Comparison of ENCODE assay signal across 8 cellular contexts in genomic region chr17:16516594-16517018, GRCh38. TPM values are rescaled to one million over a fixed set of nuclear protein-coding genes. Genes with fewer than 3 reads are reported as not detected.
DNase-seq lines count a peak whose midpoint lies in the region; ATAC-seq and TF ChIP-seq lines count a peak whose summit lies in the region.

No MANE protein-coding gene starts in this region.

- H4K20me1 ChIP-seq in mammary epithelial cell (ENCODE audit: insufficient read depth, low read length) = no peaks in the 10 kb centered on the region

- H3K9me3 ChIP-seq in mammary epithelial cell (replicated peaks; ENCODE audit: insufficient read depth, low read length) (no peaks in the 10 kb centered on the region), mesodermal cell (ENCODE audit: control insufficient read depth, low read length) (no peaks in the 10 kb centered on the region)

- TF ChIP-seq CTCF in mammary epithelial cell (conservative IDR thresholded peaks at IDR 0.05 in 1 of 2, IDR thresholded peaks at IDR 0.05 in 1 of 2; ENCODE audit: extremely low read depth in 1 of 2, insufficient read depth in 1 of 2, low read depth in 1 of 2, low read length in 2 of 2) = no peak

- CTCF ChIA-PET in mammary epithelial cell (lab: Charles Lee; ENCODE audit: low non-redundant PET) = no interaction called here

- DNase-seq in Ammon's horn (ENCODE audit: low spot score) = peak; percentile 56
- peak; percentile 82 for DNase-seq in LHCN-M2 (ENCODE audit: low read depth)
- peak; percentile 46 for DNase-seq in mammary epithelial cell
- DNase-seq in activated T-cell treated with anti-CD3 and anti-CD28 coated beads, Interleukin-2, amount 50 U/mL, for 24 hours = no peak
- DNase-seq in KG1 (lab: John Stamatoyannopoulos, UW) = no peak
- no peak for DNase-seq in NCI-H2196 (lab: John Stamatoyannopoulos, UW; ENCODE audit: unreplicated experiment)

- intact Hi-C loops in mammary epithelial cell (cut with micrococcal nuclease) = no loop called here

- BruUV-seq in mammary epithelial cell (replicated peaks; lab: Mats Ljungman, UMichigan) = no TSS peak

- peaks cover 3% of the 10 kb centered on the region for H3K4me1 Mint-ChIP-seq in activated T-cell treated with anti-CD3 and anti-CD28 coated beads, Interleukin-2, amount 50 U/mL, for 24 hours (ENCODE audit: low read depth)

- H3K27ac ChIP-seq in mammary epithelial cell (ENCODE audit: insufficient read depth, low read depth, low read length) (no peak overlapping the region), mesodermal cell (ENCODE audit: low read depth, low read length, severe bottlenecking) (peak overlapping the region; percentile 23)

- H3K27me3 Mint-ChIP-seq in activated T-cell treated with anti-CD3 and anti-CD28 coated beads, Interleukin-2, amount 50 U/mL, for 24 hours = peaks cover 36% of the 10 kb centered on the region

- peak overlapping the region; percentile 33 for H3K4me2 ChIP-seq in mammary epithelial cell (ENCODE audit: insufficient read depth, low read depth, low read length)

- H3K4me3 Mint-ChIP-seq in activated T-cell treated with anti-CD3 and anti-CD28 coated beads, Interleukin-2, amount 50 U/mL, for 24 hours = no peak overlapping the region

- H3K4me1 ChIP-seq in mammary epithelial cell (ENCODE audit: insufficient read depth, low read length) (peaks cover 10% of the 10 kb centered on the region), mesodermal cell (ENCODE audit: control insufficient read depth, insufficient read depth, low read length, poor library complexity, severe bottlenecking) (peaks cover 16% of the 10 kb centered on the region)

- ATAC-seq in HG02798 (IDR thresholded peaks at IDR 0.05; ENCODE audit: poor library complexity, unreplicated experiment) = no peak

- 7% methylated on average over 14 of the region's 16 CpGs for WGBS in mammary epithelial cell (ENCODE audit: low coverage, missing lambda C conversion rate)
- whole genome bisulfite sequencing in mesodermal cell (ENCODE audit: insufficient coverage in 2 of 2), 2 experiments = 6 to 15% methylated on average over 9 to 11 of the region's 16 CpGs

- H3K36me3 ChIP-seq in mammary epithelial cell (ENCODE audit: insufficient read depth, low read length) (no peaks in the 10 kb centered on the region), mesodermal cell (ENCODE audit: control insufficient read depth, insufficient read depth, low read length) (no peaks in the 10 kb centered on the region)

- dilution Hi-C loops in mammary epithelial cell (cut with HindIII; ENCODE audit: low sequenced_read_pairs) = no loop called here

- H2AFZ ChIP-seq in mammary epithelial cell (ENCODE audit: low read depth, low read length) = peak overlapping the region; percentile 43

- H3K27me3 ChIP-seq in mammary epithelial cell (ENCODE audit: insufficient read depth, low read length) = no peaks in the 10 kb centered on the region

- in situ Hi-C loops in mammary epithelial cell (cut with MboI; ENCODE audit: low sequenced_read_pairs in 2 of 2) = loop anchor here in 1 of 2 donors (5.0 to 25.0 kb wide), 2 partner anchors 59 to 129 kb away; partner anchors contain the start of gene UBB

- H3K36me3 Mint-ChIP-seq in activated T-cell treated with anti-CD3 and anti-CD28 coated beads, Interleukin-2, amount 50 U/mL, for 24 hours (ENCODE audit: low read depth) = no peaks in the 10 kb centered on the region

- H3K27ac Mint-ChIP-seq in activated T-cell treated with anti-CD3 and anti-CD28 coated beads, Interleukin-2, amount 50 U/mL, for 24 hours = no peak overlapping the region

- no peaks in the 10 kb centered on the region for H3K79me2 ChIP-seq in mammary epithelial cell (ENCODE audit: insufficient read depth, low read length)

- no peak overlapping the region for H3K9ac ChIP-seq in mammary epithelial cell (ENCODE audit: insufficient read depth, low read length)

- H3K4me3 ChIP-seq in mammary epithelial cell (replicated peaks in 1 of 3; ENCODE audit: insufficient read depth in 1 of 3, low read depth in 2 of 3, low read length in 3 of 3) = no peak overlapping the region
- no peak overlapping the region for H3K4me3 ChIP-seq in mesodermal cell (ENCODE audit: extremely low read depth, insufficient read depth, low read length, poor library complexity, severe bottlenecking)

- H3K9me3 Mint-ChIP-seq in activated T-cell treated with anti-CD3 and anti-CD28 coated beads, Interleukin-2, amount 50 U/mL, for 24 hours = no peaks in the 10 kb centered on the region

RNA-seq across cellular contexts. Expression of gene LRRC75A, which starts 24.6 kb away (rescaled TPM):
- 0.06 and 0.38 TPM in 2 replicates for total RNA-seq in LHCN-M2 (2014; rRNA removed)
- 1.1 TPM for polyA plus RNA-seq in LHCN-M2 (2012)
- total RNA-seq in mammary epithelial cell = under 1 TPM; under 0.01 to 0.16 TPM
- 0.02 TPM for polyA plus RNA-seq in mammary epithelial cell
- polyA minus RNA-seq in mammary epithelial cell = not detected
- 1.3 TPM for polyA plus RNA-seq in mesodermal cell (2013, experiment 1 of 2)
- polyA plus RNA-seq in mesodermal cell (2013, experiment 2 of 2) = 1.3 TPM

RNA-seq across cellular contexts. Expression of gene ZNF287, which starts 52.4 kb away (rescaled TPM):
- total RNA-seq in LHCN-M2 (2014; rRNA removed) = 4.3 and 11.4 TPM in 2 replicates
- polyA plus RNA-seq in LHCN-M2 (2012) = 4.8 TPM
- total RNA-seq in mammary epithelial cell = 1 to 10 TPM; 6.6 to 6.7 TPM
- polyA plus RNA-seq in mammary epithelial cell = 4.4 TPM
- polyA minus RNA-seq in mammary epithelial cell = 14.1 TPM
- polyA plus RNA-seq in mesodermal cell (2013, experiment 1 of 2) = 11.0 TPM
- 12.4 TPM for polyA plus RNA-seq in mesodermal cell (2013, experiment 2 of 2)

Comparison
In these comparisons a context has a peak if more than half of its experiments do, and no peak if none do; other contexts are left out.
1. DNase-seq: peak in Ammon's horn (single experiment), LHCN-M2 (single experiment) and mammary epithelial cell (single experiment); none in activated T-cell treated with anti-CD3 and anti-CD28 coated beads, Interleukin-2, amount 50 U/mL, for 24 hours (single experiment), KG1 (single experiment) and NCI-H2196 (single experiment).